Comparison of ENCODE assay signal across 10 cellular contexts in genomic region chr2:234164499-234165409, GRCh38.
DNase-seq lines count a peak whose midpoint lies in the region; ATAC-seq and TF ChIP-seq lines count a peak whose summit lies in the region.
"Had no signal": no experiment of that assay in that cellular context is flagged by ENCODE, and none has a peak within 500 bp of the region (broad histone marks: within the 10 kb centered on the region; RNA-seq: fewer than 3 reads in every experiment).

No MANE protein-coding gene starts in this region.

- CTCF ChIA-PET in CD8-positive, alpha-beta T cell (lab: Charles Lee), result interaction anchor here (0.8 to 1.2 kb wide), 3 partner anchors 125 to 333 kb away, joined by 3 to 4 read pairs (median 3); no protein-coding TSS in a partner anchor

- peaks cover 15% of the 10 kb centered on the region for H3K4me1 ChIP-seq in CD8-positive, alpha-beta T cell (ENCODE audit: insufficient read depth, low read length)
- H3K4me1 ChIP-seq in tibial artery, result no peaks in the 10 kb centered on the region
- H3K4me1 ChIP-seq: right lobe of liver had no signal

- no peaks in the 10 kb centered on the region for H3K9me3 Mint-ChIP-seq in CD8-positive, alpha-beta T cell
- peaks cover 2% of the 10 kb centered on the region for H3K9me3 Mint-ChIP-seq in nephron

- POLR2A ChIA-PET in CD8-positive, alpha-beta T cell (lab: Charles Lee), result interaction anchor here (0.7 to 2.1 kb wide), 3 partner anchors 16 to 107 kb away, joined by 3 to 5 read pairs (median 3); no protein-coding TSS in a partner anchor

- peak overlapping the region; percentile 75 for H3K27ac Mint-ChIP-seq in CD8-positive, alpha-beta T cell
- peak overlapping the region; percentile 5 to 52 (median 30) for H3K27ac Mint-ChIP-seq in nephron

- intact Hi-C loops in CD8-positive, alpha-beta T cell (cut with DNase I, micrococcal nuclease), result loop anchor here in 1 of 2 experiments (10.0 kb wide), 1 partner anchor 50 kb away; no protein-coding TSS in a partner anchor
- intact Hi-C loops in tibial artery (cut with DNase I; ENCODE audit: low total_unique reads) (no loop called here), Right ventricle myocardium inferior (cut with DNase I) (no loop called here)

- H3K9me3 ChIP-seq in CD8-positive, alpha-beta T cell (ENCODE audit: low read length), result no peaks in the 10 kb centered on the region
- no peaks in the 10 kb centered on the region for H3K9me3 ChIP-seq in tibial artery
- H3K9me3 ChIP-seq: right lobe of liver, SJCRH30 had no signal

- no peaks in the 10 kb centered on the region for H3K36me3 Mint-ChIP-seq in CD8-positive, alpha-beta T cell
- no peaks in the 10 kb centered on the region for H3K36me3 Mint-ChIP-seq in nephron (ENCODE audit: low read depth)

- H3K4me3 Mint-ChIP-seq in CD8-positive, alpha-beta T cell, result no peak overlapping the region
- no peak overlapping the region for H3K4me3 Mint-ChIP-seq in nephron

- no peaks in the 10 kb centered on the region for H3K36me3 ChIP-seq in CD8-positive, alpha-beta T cell (ENCODE audit: insufficient read depth, low read length)
- H3K36me3 ChIP-seq in tibial artery, result no peaks in the 10 kb centered on the region
- H3K36me3 ChIP-seq: right lobe of liver, SJCRH30 had no signal

- H3K4me3 ChIP-seq in CD8-positive, alpha-beta T cell (ENCODE audit: low read depth, low read length), result no peak overlapping the region
- no peak overlapping the region for H3K4me3 ChIP-seq in Jurkat, Clone E6-1 (ENCODE audit: low read length)
- H3K4me3 ChIP-seq in tibial artery, result no peak overlapping the region
- H3K4me3 ChIP-seq: right lobe of liver, SJCRH30 had no signal

- peaks cover 27% of the 10 kb centered on the region for H3K4me1 Mint-ChIP-seq in CD8-positive, alpha-beta T cell (ENCODE audit: low read depth)
- H3K4me1 Mint-ChIP-seq in nephron, result peaks cover 51% of the 10 kb centered on the region

- DNase-seq in CD8-positive, alpha-beta T cell, result peak; percentile 37 to 83 (median 63)
- DNase-seq in Jurkat, Clone E6-1 (ENCODE audit: low read depth, low spot score), result peak; percentile 64
- DNase-seq in activated T-helper 1 cell treated with anti-CD3 and anti-CD28 coated beads, Interleukin-2, amount 50 U/mL, for 16 hours (ENCODE audit: low read depth in 1 of 2, low spot score in 1 of 2), result peak; percentile 10 to 42
- DNase-seq in tibial artery (no peak), Right ventricle myocardium inferior (ENCODE audit: missing footprints) (no peak), NCI-H2196 treated with DMSO at 0.1 percent for 48 hours (lab: John Stamatoyannopoulos, UW; ENCODE audit: unreplicated experiment) (no peak), AML-193 (lab: John Stamatoyannopoulos, UW) (no peak)
- DNase-seq: right lobe of liver had no signal

- H3K27ac ChIP-seq in CD8-positive, alpha-beta T cell (ENCODE audit: low read depth, low read length), result no peak overlapping the region
- H3K27ac ChIP-seq in tibial artery, result no peak overlapping the region
- H3K27ac ChIP-seq: right lobe of liver had no signal

- H3K27me3 Mint-ChIP-seq in CD8-positive, alpha-beta T cell (ENCODE audit: low read depth), result no peaks in the 10 kb centered on the region
- H3K27me3 Mint-ChIP-seq in nephron (ENCODE audit: low read depth), result no peaks in the 10 kb centered on the region

- TF ChIP-seq CTCF in CD8-positive, alpha-beta T cell (IDR thresholded peaks at IDR 0.05), result no peak
- TF ChIP-seq CTCF in nephron (IDR thresholded peaks at IDR 0.05; ENCODE audit: unreplicated experiment in 3 of 3) (no peak), tibial artery (IDR thresholded peaks at IDR 0.05) (no peak)

- no peaks in the 10 kb centered on the region for H3K27me3 ChIP-seq in CD8-positive, alpha-beta T cell (ENCODE audit: insufficient read depth, low read length)
- H3K27me3 ChIP-seq in tibial artery, result no peaks in the 10 kb centered on the region
- H3K27me3 ChIP-seq: right lobe of liver, SJCRH30 had no signal

- ATAC-seq in CD8-positive, alpha-beta T cell, result peak; percentile 97
- ATAC-seq in Right ventricle myocardium inferior, result no peak

Comparison
In these comparisons a context has a peak if more than half of its experiments do, and no peak if none do; other contexts are left out.
1. DNase-seq: peak in CD8-positive, alpha-beta T cell (7 of 7), Jurkat, Clone E6-1 (single experiment) and activated T-helper 1 cell treated with anti-CD3 and anti-CD28 coated beads, Interleukin-2, amount 50 U/mL, for 16 hours (2 of 2); none in tibial artery (0 of 2), Right ventricle myocardium inferior (single experiment), NCI-H2196 treated with DMSO at 0.1 percent for 48 hours (single experiment) and AML-193 (0 of 2).